ENCODE assay signal across 8 cellular contexts in the genomic region with DNA sequence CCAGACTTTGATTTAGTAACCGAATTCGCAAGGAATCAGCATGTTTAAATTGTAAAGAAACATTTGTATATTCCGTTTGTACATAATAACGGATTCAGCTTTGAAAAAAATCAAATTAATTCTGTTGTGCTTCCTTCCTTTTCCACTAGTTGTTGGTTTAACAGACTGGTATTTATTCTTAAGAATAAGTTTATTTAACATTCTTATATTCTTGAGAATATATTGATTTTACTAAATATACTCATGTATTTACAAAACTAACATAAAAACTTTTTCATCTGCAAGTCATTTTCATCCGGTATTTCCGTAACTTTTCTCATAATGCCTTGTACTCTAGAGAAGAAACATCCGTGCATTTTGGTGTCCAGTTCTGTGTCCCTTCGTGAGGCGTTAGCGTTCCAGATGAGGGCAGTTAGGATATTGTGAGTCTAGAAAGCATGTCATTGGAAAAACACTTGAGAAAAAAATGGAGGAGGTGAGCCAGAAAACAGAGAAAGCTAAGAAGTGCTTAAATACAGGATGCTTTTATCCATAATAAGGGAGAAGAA. TPM values are rescaled to one million over a fixed set of nuclear protein-coding genes. Genes with fewer than 3 reads are reported as not detected.
DNase-seq lines count a peak whose midpoint lies in the region; ATAC-seq lines count a peak whose summit lies in the region.

No MANE protein-coding gene starts in this region.

- no peaks in the 10 kb centered on the region for H3K27me3 ChIP-seq in iPS-15b (ENCODE audit: control insufficient read depth, insufficient read depth, low read length)

- ATAC-seq in activated CD8-positive, alpha-beta T cell treated with anti-CD3 and anti-CD28 coated beads, Interleukin-2, amount 10 ng/mL, durations not matched to agents 7 days and 5 days = no peak
- ATAC-seq in stimulated activated naive CD8-positive, alpha-beta T cell treated with anti-CD3 and anti-CD28 coated beads, Interleukin-15, amount 100 ng/mL, for 72 hours = no peak
- ATAC-seq in GM19328 (IDR thresholded peaks at IDR 0.05; ENCODE audit: unreplicated experiment) = no peak
- ATAC-seq in HG03460 (IDR thresholded peaks at IDR 0.05; ENCODE audit: unreplicated experiment) = no peak

- no peaks in the 10 kb centered on the region for H3K36me3 ChIP-seq in iPS-15b (ENCODE audit: control insufficient read depth, insufficient read depth, low read length)

- H3K9ac ChIP-seq in iPS-15b (ENCODE audit: low read depth, low read length) = peak overlapping the region; percentile 77

- peak overlapping the region; percentile 90 for H3K4me3 ChIP-seq in iPS-15b (ENCODE audit: low read depth, low read length)

- H3K27ac Mint-ChIP-seq in activated T-cell treated with anti-CD3 and anti-CD28 coated beads, Interleukin-2, amount 50 U/mL, for 24 hours = peak overlapping the region; percentile 91
- H3K27ac Mint-ChIP-seq in activated CD8-positive, alpha-beta T cell treated with anti-CD3 and anti-CD28 coated beads, Interleukin-2, amount 10 ng/mL, durations not matched to agents 7 days and 5 days = peak overlapping the region; percentile 90
- H3K27ac Mint-ChIP-seq in stimulated activated naive CD8-positive, alpha-beta T cell treated with anti-CD3 and anti-CD28 coated beads, Interleukin-15, amount 100 ng/mL, for 72 hours = peak overlapping the region; percentile 88 to 91

- H3K4me1 Mint-ChIP-seq in activated T-cell treated with anti-CD3 and anti-CD28 coated beads, Interleukin-2, amount 50 U/mL, for 24 hours (ENCODE audit: low read depth) = peaks cover 57% of the 10 kb centered on the region
- H3K4me1 Mint-ChIP-seq in activated CD8-positive, alpha-beta T cell treated with anti-CD3 and anti-CD28 coated beads, Interleukin-2, amount 10 ng/mL, durations not matched to agents 7 days and 5 days (ENCODE audit: low read depth) = peaks cover 50% of the 10 kb centered on the region
- H3K4me1 Mint-ChIP-seq in stimulated activated naive CD8-positive, alpha-beta T cell treated with anti-CD3 and anti-CD28 coated beads, Interleukin-15, amount 100 ng/mL, for 72 hours = peaks cover 57% of the 10 kb centered on the region

- peaks cover 52% of the 10 kb centered on the region for H3K36me3 Mint-ChIP-seq in activated T-cell treated with anti-CD3 and anti-CD28 coated beads, Interleukin-2, amount 50 U/mL, for 24 hours (ENCODE audit: low read depth)
- H3K36me3 Mint-ChIP-seq in activated CD8-positive, alpha-beta T cell treated with anti-CD3 and anti-CD28 coated beads, Interleukin-2, amount 10 ng/mL, durations not matched to agents 7 days and 5 days (ENCODE audit: low read depth) = peaks cover 43% of the 10 kb centered on the region

- peaks cover 17% of the 10 kb centered on the region for H3K4me1 ChIP-seq in iPS-15b (ENCODE audit: control insufficient read depth, insufficient read depth, low read length)

- H3K4me3 Mint-ChIP-seq in activated T-cell treated with anti-CD3 and anti-CD28 coated beads, Interleukin-2, amount 50 U/mL, for 24 hours = peak overlapping the region; percentile 93
- H3K4me3 Mint-ChIP-seq in activated CD8-positive, alpha-beta T cell treated with anti-CD3 and anti-CD28 coated beads, Interleukin-2, amount 10 ng/mL, durations not matched to agents 7 days and 5 days = peak overlapping the region; percentile 88
- peak overlapping the region; percentile 81 to 91 for H3K4me3 Mint-ChIP-seq in stimulated activated naive CD8-positive, alpha-beta T cell treated with anti-CD3 and anti-CD28 coated beads, Interleukin-15, amount 100 ng/mL, for 72 hours

- no peak for DNase-seq in activated T-cell treated with anti-CD3 and anti-CD28 coated beads, Interleukin-2, amount 50 U/mL, for 24 hours
- DNase-seq in activated T-cell treated with anti-CD3 and anti-CD28 coated beads, Interleukin-2, amount 50 U/mL, for 1 hour = no peak
- no peak for DNase-seq in activated CD8-positive, alpha-beta T cell treated with anti-CD3 and anti-CD28 coated beads, Interleukin-2, amount 10 ng/mL, durations not matched to agents 7 days and 5 days
- no peak for DNase-seq in stimulated activated naive CD8-positive, alpha-beta T cell treated with anti-CD3 and anti-CD28 coated beads, Interleukin-15, amount 100 ng/mL, for 72 hours
- no peak for DNase-seq in effector CD8-positive, alpha-beta T cell (lab: John Stamatoyannopoulos, UW)

- no peaks in the 10 kb centered on the region for H3K9me3 Mint-ChIP-seq in activated T-cell treated with anti-CD3 and anti-CD28 coated beads, Interleukin-2, amount 50 U/mL, for 24 hours
- no peaks in the 10 kb centered on the region for H3K9me3 Mint-ChIP-seq in activated CD8-positive, alpha-beta T cell treated with anti-CD3 and anti-CD28 coated beads, Interleukin-2, amount 10 ng/mL, durations not matched to agents 7 days and 5 days (ENCODE audit: insufficient read depth)
- no peaks in the 10 kb centered on the region for H3K9me3 Mint-ChIP-seq in stimulated activated naive CD8-positive, alpha-beta T cell treated with anti-CD3 and anti-CD28 coated beads, Interleukin-15, amount 100 ng/mL, for 72 hours

- H3K9me3 ChIP-seq in iPS-15b (ENCODE audit: control insufficient read depth, insufficient read depth, low read length) = no peaks in the 10 kb centered on the region

- CTCF ChIA-PET in activated CD8-positive, alpha-beta T cell treated with anti-CD3 and anti-CD28 coated beads, Interleukin-2, amount 10 ng/mL, durations not matched to agents 7 days and 5 days (lab: Charles Lee) = interaction anchor here (1.1 to 2.7 kb wide), 11 partner anchors 8 to 223 kb away, joined by 3 to 26 read pairs (median 7); a partner anchor contains a TSS

- POLR2A ChIA-PET in activated CD8-positive, alpha-beta T cell treated with anti-CD3 and anti-CD28 coated beads, Interleukin-2, amount 10 ng/mL, durations not matched to agents 7 days and 5 days (lab: Charles Lee) = interaction anchor here (1.4 to 2.4 kb wide), 3 partner anchors 12 to 174 kb away, joined by 4 to 7 read pairs (median 5); no protein-coding TSS in a partner anchor

- H3K27me3 Mint-ChIP-seq in activated T-cell treated with anti-CD3 and anti-CD28 coated beads, Interleukin-2, amount 50 U/mL, for 24 hours = no peaks in the 10 kb centered on the region
- no peaks in the 10 kb centered on the region for H3K27me3 Mint-ChIP-seq in activated CD8-positive, alpha-beta T cell treated with anti-CD3 and anti-CD28 coated beads, Interleukin-2, amount 10 ng/mL, durations not matched to agents 7 days and 5 days (ENCODE audit: low read depth)
- no peaks in the 10 kb centered on the region for H3K27me3 Mint-ChIP-seq in stimulated activated naive CD8-positive, alpha-beta T cell treated with anti-CD3 and anti-CD28 coated beads, Interleukin-15, amount 100 ng/mL, for 72 hours

RNA-seq across cellular contexts. Expression of a gene that starts 1.6 kb away (rescaled TPM):
- total RNA-seq in activated CD8-positive, alpha-beta T cell treated with anti-CD3 and anti-CD28 coated beads, Interleukin-2, amount 10 ng/mL, durations not matched to agents 7 days and 5 days = 10 to 100 TPM; 48.2 to 49.6 TPM

RNA-seq across cellular contexts. Expression of a gene that starts 16.1 kb away (rescaled TPM):
- total RNA-seq in activated CD8-positive, alpha-beta T cell treated with anti-CD3 and anti-CD28 coated beads, Interleukin-2, amount 10 ng/mL, durations not matched to agents 7 days and 5 days = under 1 TPM; 0.13 to 0.26 TPM
